13 cellular contexts compared by ENCODE assay signal in the genomic region with DNA sequence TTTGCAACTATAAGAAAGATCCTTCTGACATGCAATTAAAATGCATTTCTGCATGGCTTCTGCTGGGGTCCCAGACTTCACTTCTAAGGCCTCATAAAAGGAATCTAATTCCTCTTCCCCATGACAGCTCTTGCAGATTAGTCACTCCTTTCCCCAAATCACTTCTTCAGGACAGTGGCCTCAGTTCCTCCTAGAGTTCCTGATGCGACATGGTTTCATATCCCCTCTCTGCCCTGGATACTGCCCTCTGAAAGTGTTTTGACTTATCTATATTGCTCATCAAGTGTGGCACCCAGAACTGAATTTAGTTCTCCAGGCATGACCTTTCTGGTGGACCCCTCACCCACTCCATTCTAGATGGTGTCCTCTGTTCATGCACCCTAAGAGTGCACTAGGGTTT.
"Had no signal": no experiment of that assay in that cellular context is flagged by ENCODE, and none has a peak within 500 bp of the region (broad histone marks: within the 10 kb centered on the region; RNA-seq: fewer than 3 reads in every experiment).

No MANE protein-coding gene starts in this region.

- H3K27me3 Mint-ChIP-seq: activated CD4-positive, alpha-beta memory T cell treated with anti-CD3 and anti-CD28 coated beads for 36 hours; naive B cell; T-cell had no signal

- H3K4me1 Mint-ChIP-seq: stimulated activated effector memory CD8-positive, alpha-beta T cell treated with anti-CD3 and anti-CD28 coated beads, Interleukin-12 subunit alpha, Interleukin-12 subunit beta, amount 100 ng/mL, for 72 hours had no signal

- H3K4me3 Mint-ChIP-seq: activated CD4-positive, alpha-beta memory T cell treated with anti-CD3 and anti-CD28 coated beads for 36 hours; activated T-cell treated with anti-CD3 and anti-CD28 coated beads, Interleukin-2, amount 50 U/mL, for 4 hours; stimulated activated effector memory CD8-positive, alpha-beta T cell treated with anti-CD3 and anti-CD28 coated beads, Interleukin-12 subunit alpha, Interleukin-12 subunit beta, amount 100 ng/mL, for 72 hours; T-cell had no signal

- H3K27ac Mint-ChIP-seq: activated CD4-positive, alpha-beta memory T cell treated with anti-CD3 and anti-CD28 coated beads for 36 hours; stimulated activated effector memory CD8-positive, alpha-beta T cell treated with anti-CD3 and anti-CD28 coated beads, Interleukin-12 subunit alpha, Interleukin-12 subunit beta, amount 100 ng/mL, for 72 hours; T-cell had no signal

- H3K9me3 Mint-ChIP-seq: activated CD4-positive, alpha-beta memory T cell treated with anti-CD3 and anti-CD28 coated beads for 36 hours; activated T-cell treated with anti-CD3 and anti-CD28 coated beads, Interleukin-2, amount 50 U/mL, for 4 hours; naive B cell; stimulated activated effector memory CD8-positive, alpha-beta T cell treated with anti-CD3 and anti-CD28 coated beads, Interleukin-12 subunit alpha, Interleukin-12 subunit beta, amount 100 ng/mL, for 72 hours; T-cell had no signal

- DNase-seq: activated CD4-positive, alpha-beta memory T cell treated with anti-CD3 and anti-CD28 coated beads for 36 hours; activated CD4-positive, alpha-beta T cell treated with anti-CD3 and anti-CD28 coated beads for 1 hour; activated effector memory CD4-positive, alpha-beta T cell treated with Interleukin-2 at 50 U/mL for 16 hours; activated naive CD4-positive, alpha-beta T cell treated with anti-CD3 and anti-CD28 coated beads, Interleukin-2, amount 50 U/mL, for 16 hours; activated T-cell treated with anti-CD3 and anti-CD28 coated beads, Interleukin-2, amount 50 U/mL, for 4 hours; left cardiac atrium; naive B cell; stimulated activated CD4-positive, alpha-beta T cell treated with anti-CD3 and anti-CD28 coated beads, Interleukin-12 subunit alpha, Interleukin-12 subunit beta, amount 100 ng/mL, for 4 hours; T-cell; T-helper 9 cell; transverse colon had no signal

- H3K36me3 Mint-ChIP-seq: activated CD4-positive, alpha-beta memory T cell treated with anti-CD3 and anti-CD28 coated beads for 36 hours; naive B cell; stimulated activated effector memory CD8-positive, alpha-beta T cell treated with anti-CD3 and anti-CD28 coated beads, Interleukin-12 subunit alpha, Interleukin-12 subunit beta, amount 100 ng/mL, for 72 hours; T-cell had no signal

- ATAC-seq: activated T-cell treated with anti-CD3 and anti-CD28 coated beads, Interleukin-2, amount 50 U/mL, for 4 hours; gastroesophageal sphincter; stimulated activated effector memory CD8-positive, alpha-beta T cell treated with anti-CD3 and anti-CD28 coated beads, Interleukin-12 subunit alpha, Interleukin-12 subunit beta, amount 100 ng/mL, for 72 hours; T-cell had no signal
